Comparison of ENCODE assay signal across 8 cellular contexts in genomic region chr11:6516865-6517264, GRCh38.
"Had no signal": no experiment of that assay in that cellular context is flagged by ENCODE, and none has a peak within 500 bp of the region (broad histone marks: within the 10 kb centered on the region; RNA-seq: fewer than 3 reads in every experiment).

No MANE protein-coding gene starts in this region.

- DNase-seq: H9, HCEC 1CT, IMR-90 had no signal

- H3K4me3 ChIP-seq: GM23338, K562 had no signal

- H2AFZ ChIP-seq: GM23338 had no signal

- FAIRE-seq: H1, H54, HTR-8/SVneo, K562 had no signal

- ATAC-seq: GM23338, K562 had no signal

- H3K4me2 ChIP-seq: GM23338 had no signal
